Comparison of ENCODE assay signal across 15 cellular contexts in genomic region chr4:183205193-183205592, GRCh38.
DNase-seq lines count a peak whose midpoint lies in the region; ATAC-seq and TF ChIP-seq lines count a peak whose summit lies in the region.
"Had no signal": no experiment of that assay in that cellular context is flagged by ENCODE, and none has a peak within 500 bp of the region (broad histone marks: within the 10 kb centered on the region; RNA-seq: fewer than 3 reads in every experiment).

No MANE protein-coding gene starts in this region.

- DNase-seq in left ventricle myocardium inferior, result no peak
- DNase-seq in Right ventricle myocardium inferior (ENCODE audit: missing footprints), result no peak
- peak; percentile 38 for DNase-seq in amniotic epithelial cell (ENCODE audit: low read depth)
- no peak for DNase-seq in left lobe of liver (ENCODE audit: low spot score)
- DNase-seq in GM10266 (ENCODE audit: extremely low spot score), result no peak
- no peak for DNase-seq in breast epithelium (ENCODE audit: low spot score in 2 of 2)
- no peak for DNase-seq in spleen
- DNase-seq: ACHN; CD4-positive, CD25-positive, alpha-beta regulatory T cell; DMS53; H7 had no signal

- no peak for TF ChIP-seq CTCF in left ventricle myocardium inferior (IDR thresholded peaks at IDR 0.05; ENCODE audit: borderline replicate concordance)
- no peak for TF ChIP-seq CTCF in GM10266 (IDR thresholded peaks at IDR 0.05; ENCODE audit: control insufficient read depth, insufficient read depth, low read depth, missing control alignments)
- TF ChIP-seq CTCF in breast epithelium (IDR thresholded peaks at IDR 0.05), result no peak
- no peak for TF ChIP-seq CTCF in spleen (IDR thresholded peaks at IDR 0.05 in 8 of 11, conservative IDR thresholded peaks at IDR 0.05 in 3 of 11)

- intact Hi-C loops in left ventricle myocardium inferior (cut with micrococcal nuclease) (no loop called here), Right ventricle myocardium inferior (cut with DNase I) (no loop called here), breast epithelium (cut with DNase I; ENCODE audit: low total_unique reads) (no loop called here), spleen (cut with DNase I; ENCODE audit: low total_unique reads) (no loop called here)

- H3K9me3 ChIP-seq in left ventricle myocardium inferior (replicated peaks) (peaks cover 7% of the 10 kb centered on the region), breast epithelium (no peaks in the 10 kb centered on the region), spleen (no peaks in the 10 kb centered on the region)

- 36 to 82% (median 41%) methylated on average over 1 to 2 of the region's 2 CpGs for WGBS in spleen, 5 donors

- TF ChIP-seq POLR2A in breast epithelium (IDR thresholded peaks at IDR 0.05), result no peak
- no peak for TF ChIP-seq POLR2A in spleen (IDR thresholded peaks at IDR 0.05)

- no peak for ATAC-seq in Right ventricle myocardium inferior
- ATAC-seq in left lobe of liver, result peak; percentile 77
- no peak for ATAC-seq in GM21447 (IDR thresholded peaks at IDR 0.05; ENCODE audit: unreplicated experiment)
- ATAC-seq: GM12878, GM23338 had no signal

- H3K4me1 ChIP-seq in left ventricle myocardium inferior, result peaks cover 25% of the 10 kb centered on the region
- no peaks in the 10 kb centered on the region for H3K4me1 ChIP-seq in breast epithelium
- H3K4me1 ChIP-seq in spleen, result peaks cover 0 to 4% (median 0%) of the 10 kb centered on the region in 6 donors

- peaks cover 18% of the 10 kb centered on the region for H3K36me3 ChIP-seq in left ventricle myocardium inferior
- H3K36me3 ChIP-seq in breast epithelium, result no peaks in the 10 kb centered on the region
- H3K36me3 ChIP-seq in spleen, result no peaks in the 10 kb centered on the region

- peak overlapping the region; percentile 31 for H3K27ac ChIP-seq in left ventricle myocardium inferior (replicated peaks)
- H3K27ac ChIP-seq in breast epithelium, result no peak overlapping the region
- H3K27ac ChIP-seq in spleen, result peak overlapping the region in 1 of 8 donors; percentile 6
- H3K27ac ChIP-seq: BLaER1 treated with 17β-estradiol and CSF1 and Interleukin-3, amounts not matched to agents 10 nM and 100 nM had no signal

- H3K27me3 ChIP-seq in left ventricle myocardium inferior (ENCODE audit: low read depth) (no peaks in the 10 kb centered on the region), breast epithelium (no peaks in the 10 kb centered on the region), spleen (replicated peaks in 1 of 7) (no peaks in the 10 kb centered on the region)
- H3K27me3 ChIP-seq: BLaER1 treated with 17β-estradiol and CSF1 and Interleukin-3, amounts not matched to agents 10 nM and 100 nM had no signal

- no peak overlapping the region for H3K4me3 ChIP-seq in left ventricle myocardium inferior
- H3K4me3 ChIP-seq in breast epithelium, result no peak overlapping the region
- no peak overlapping the region for H3K4me3 ChIP-seq in spleen
- H3K4me3 ChIP-seq: BLaER1 treated with 17β-estradiol and CSF1 and Interleukin-3, amounts not matched to agents 10 nM and 100 nM; GM12878; GM23338 had no signal
